Comparison of ENCODE assay signal across 1 cellular context in the genomic region with DNA sequence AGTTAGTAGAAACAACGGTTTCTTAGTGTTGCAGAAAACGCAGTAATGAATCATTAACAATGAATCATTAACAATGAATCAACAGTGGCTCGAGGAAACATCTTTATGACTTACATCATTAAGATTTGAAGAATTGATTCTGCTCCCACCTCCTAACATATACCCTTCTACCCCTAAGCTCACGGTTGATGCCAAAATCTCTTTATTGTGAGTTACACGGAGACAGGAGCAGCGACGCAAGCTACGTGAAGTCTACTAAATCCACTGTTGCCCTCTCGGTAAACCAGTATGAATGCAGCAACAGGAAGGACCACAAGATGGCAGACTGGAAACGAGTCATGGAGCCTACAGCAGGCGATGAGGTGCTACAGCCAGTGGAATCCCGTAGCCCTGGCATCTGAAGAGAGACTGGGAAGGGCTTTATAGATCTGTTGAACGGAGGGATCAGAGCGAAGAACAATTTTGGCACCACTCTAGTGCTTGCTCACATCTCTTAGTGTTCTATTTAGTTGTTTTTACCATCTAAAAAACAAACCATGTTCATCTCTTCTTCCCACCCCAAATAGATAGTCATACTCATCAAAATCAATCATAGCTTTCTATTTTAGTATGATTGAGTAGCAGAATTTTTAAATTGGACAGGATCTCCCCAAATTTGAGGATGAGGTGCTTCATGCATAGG.
TF ChIP-seq lines count a peak whose summit lies in the region.

No MANE protein-coding gene starts in this region.

TF ChIP-seq in K562, 482 proteins besides CTCF, POLR2A, EP300 and RAD21 (continued from another document and continues in another):
- TF ChIP-seq, protein P1, sequence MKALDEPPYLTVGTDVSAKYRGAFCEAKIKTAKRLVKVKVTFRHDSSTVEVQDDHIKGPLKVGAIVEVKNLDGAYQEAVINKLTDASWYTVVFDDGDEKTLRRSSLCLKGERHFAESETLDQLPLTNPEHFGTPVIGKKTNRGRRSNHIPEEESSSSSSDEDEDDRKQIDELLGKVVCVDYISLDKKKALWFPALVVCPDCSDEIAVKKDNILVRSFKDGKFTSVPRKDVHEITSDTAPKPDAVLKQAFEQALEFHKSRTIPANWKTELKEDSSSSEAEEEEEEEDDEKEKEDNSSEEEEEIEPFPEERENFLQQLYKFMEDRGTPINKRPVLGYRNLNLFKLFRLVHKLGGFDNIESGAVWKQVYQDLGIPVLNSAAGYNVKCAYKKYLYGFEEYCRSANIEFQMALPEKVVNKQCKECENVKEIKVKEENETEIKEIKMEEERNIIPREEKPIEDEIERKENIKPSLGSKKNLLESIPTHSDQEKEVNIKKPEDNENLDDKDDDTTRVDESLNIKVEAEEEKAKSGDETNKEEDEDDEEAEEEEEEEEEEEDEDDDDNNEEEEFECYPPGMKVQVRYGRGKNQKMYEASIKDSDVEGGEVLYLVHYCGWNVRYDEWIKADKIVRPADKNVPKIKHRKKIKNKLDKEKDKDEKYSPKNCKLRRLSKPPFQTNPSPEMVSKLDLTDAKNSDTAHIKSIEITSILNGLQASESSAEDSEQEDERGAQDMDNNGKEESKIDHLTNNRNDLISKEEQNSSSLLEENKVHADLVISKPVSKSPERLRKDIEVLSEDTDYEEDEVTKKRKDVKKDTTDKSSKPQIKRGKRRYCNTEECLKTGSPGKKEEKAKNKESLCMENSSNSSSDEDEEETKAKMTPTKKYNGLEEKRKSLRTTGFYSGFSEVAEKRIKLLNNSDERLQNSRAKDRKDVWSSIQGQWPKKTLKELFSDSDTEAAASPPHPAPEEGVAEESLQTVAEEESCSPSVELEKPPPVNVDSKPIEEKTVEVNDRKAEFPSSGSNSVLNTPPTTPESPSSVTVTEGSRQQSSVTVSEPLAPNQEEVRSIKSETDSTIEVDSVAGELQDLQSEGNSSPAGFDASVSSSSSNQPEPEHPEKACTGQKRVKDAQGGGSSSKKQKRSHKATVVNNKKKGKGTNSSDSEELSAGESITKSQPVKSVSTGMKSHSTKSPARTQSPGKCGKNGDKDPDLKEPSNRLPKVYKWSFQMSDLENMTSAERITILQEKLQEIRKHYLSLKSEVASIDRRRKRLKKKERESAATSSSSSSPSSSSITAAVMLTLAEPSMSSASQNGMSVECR (CRISPR knock-in tag; IDR thresholded peaks at IDR 0.05): 0 out of 2 replicates have a peak, but pooled peaks have one; percentile 20
- TF ChIP-seq ZNF592 (IDR thresholded peaks at IDR 0.05) (no peak), ZNF511 (CRISPR knock-in tag; IDR thresholded peaks at IDR 0.05) (no peak), RCOR1 (IDR thresholded peaks at IDR 0.05; ENCODE audit: borderline replicate concordance in 1 of 2, low read depth in 2 of 2, low read length in 2 of 2) (no peak), DNMT1 (IDR thresholded peaks at IDR 0.05) (no peak), ZNF639 (CRISPR knock-in tag; conservative IDR thresholded peaks at IDR 0.05 in 1 of 2, IDR thresholded peaks at IDR 0.05 in 1 of 2) (no peak), MCM3 (IDR thresholded peaks at IDR 0.05) (no peak), PTRF (tag; IDR thresholded peaks at IDR 0.05) (no peak), NR1H2 (CRISPR knock-in tag; IDR thresholded peaks at IDR 0.05) (no peak), NELFE (IDR thresholded peaks at IDR 0.05; ENCODE audit: insufficient read depth, insufficient read length) (no peak), ZNF431 (CRISPR knock-in tag; IDR thresholded peaks at IDR 0.05) (no peak), PHF20 (IDR thresholded peaks at IDR 0.05; ENCODE audit: partially characterized antibody) (no peak), KLF10 (CRISPR knock-in tag; IDR thresholded peaks at IDR 0.05) (no peak), GTF2A2 (tag; IDR thresholded peaks at IDR 0.05) (no peak), ILK (tag; IDR thresholded peaks at IDR 0.05; ENCODE audit: borderline replicate concordance, low read depth) (no peak), EZH2 (IDR thresholded peaks at IDR 0.05; ENCODE audit: borderline replicate concordance, low read depth, low read length) (no peak), ZNF695 (CRISPR knock-in tag; IDR thresholded peaks at IDR 0.05) (no peak), TCF3 (CRISPR knock-in tag; IDR thresholded peaks at IDR 0.05) (peak; percentile 24; the same call in 1 of the 2 replicates)
- TF ChIP-seq, protein P2, sequence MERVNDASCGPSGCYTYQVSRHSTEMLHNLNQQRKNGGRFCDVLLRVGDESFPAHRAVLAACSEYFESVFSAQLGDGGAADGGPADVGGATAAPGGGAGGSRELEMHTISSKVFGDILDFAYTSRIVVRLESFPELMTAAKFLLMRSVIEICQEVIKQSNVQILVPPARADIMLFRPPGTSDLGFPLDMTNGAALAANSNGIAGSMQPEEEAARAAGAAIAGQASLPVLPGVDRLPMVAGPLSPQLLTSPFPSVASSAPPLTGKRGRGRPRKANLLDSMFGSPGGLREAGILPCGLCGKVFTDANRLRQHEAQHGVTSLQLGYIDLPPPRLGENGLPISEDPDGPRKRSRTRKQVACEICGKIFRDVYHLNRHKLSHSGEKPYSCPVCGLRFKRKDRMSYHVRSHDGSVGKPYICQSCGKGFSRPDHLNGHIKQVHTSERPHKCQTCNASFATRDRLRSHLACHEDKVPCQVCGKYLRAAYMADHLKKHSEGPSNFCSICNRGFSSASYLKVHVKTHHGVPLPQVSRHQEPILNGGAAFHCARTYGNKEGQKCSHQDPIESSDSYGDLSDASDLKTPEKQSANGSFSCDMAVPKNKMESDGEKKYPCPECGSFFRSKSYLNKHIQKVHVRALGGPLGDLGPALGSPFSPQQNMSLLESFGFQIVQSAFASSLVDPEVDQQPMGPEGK (CRISPR knock-in tag; IDR thresholded peaks at IDR 0.05; ENCODE audit: borderline replicate concordance): no peak
- TF ChIP-seq, protein P3, sequence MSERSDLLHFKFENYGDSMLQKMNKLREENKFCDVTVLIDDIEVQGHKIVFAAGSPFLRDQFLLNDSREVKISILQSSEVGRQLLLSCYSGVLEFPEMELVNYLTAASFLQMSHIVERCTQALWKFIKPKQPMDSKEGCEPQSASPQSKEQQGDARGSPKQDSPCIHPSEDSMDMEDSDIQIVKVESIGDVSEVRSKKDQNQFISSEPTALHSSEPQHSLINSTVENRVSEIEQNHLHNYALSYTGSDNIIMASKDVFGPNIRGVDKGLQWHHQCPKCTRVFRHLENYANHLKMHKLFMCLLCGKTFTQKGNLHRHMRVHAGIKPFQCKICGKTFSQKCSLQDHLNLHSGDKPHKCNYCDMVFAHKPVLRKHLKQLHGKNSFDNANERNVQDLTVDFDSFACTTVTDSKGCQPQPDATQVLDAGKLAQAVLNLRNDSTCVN (CRISPR knock-in tag; IDR thresholded peaks at IDR 0.05): no peak
- TF ChIP-seq, protein P4, sequence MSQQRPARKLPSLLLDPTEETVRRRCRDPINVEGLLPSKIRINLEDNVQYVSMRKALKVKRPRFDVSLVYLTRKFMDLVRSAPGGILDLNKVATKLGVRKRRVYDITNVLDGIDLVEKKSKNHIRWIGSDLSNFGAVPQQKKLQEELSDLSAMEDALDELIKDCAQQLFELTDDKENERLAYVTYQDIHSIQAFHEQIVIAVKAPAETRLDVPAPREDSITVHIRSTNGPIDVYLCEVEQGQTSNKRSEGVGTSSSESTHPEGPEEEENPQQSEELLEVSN (IDR thresholded peaks at IDR 0.05; ENCODE audit: borderline replicate concordance in 1 of 2, extremely low read depth in 1 of 2, insufficient read depth in 1 of 2, insufficient read length in 1 of 2, low read depth in 1 of 2, low read length in 1 of 2, poor library complexity in 1 of 2, severe bottlenecking in 1 of 2): no peak
- TF ChIP-seq, protein P5, sequence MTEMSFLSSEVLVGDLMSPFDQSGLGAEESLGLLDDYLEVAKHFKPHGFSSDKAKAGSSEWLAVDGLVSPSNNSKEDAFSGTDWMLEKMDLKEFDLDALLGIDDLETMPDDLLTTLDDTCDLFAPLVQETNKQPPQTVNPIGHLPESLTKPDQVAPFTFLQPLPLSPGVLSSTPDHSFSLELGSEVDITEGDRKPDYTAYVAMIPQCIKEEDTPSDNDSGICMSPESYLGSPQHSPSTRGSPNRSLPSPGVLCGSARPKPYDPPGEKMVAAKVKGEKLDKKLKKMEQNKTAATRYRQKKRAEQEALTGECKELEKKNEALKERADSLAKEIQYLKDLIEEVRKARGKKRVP (CRISPR knock-in tag; IDR thresholded peaks at IDR 0.05): no peak
- TF ChIP-seq, protein P6, sequence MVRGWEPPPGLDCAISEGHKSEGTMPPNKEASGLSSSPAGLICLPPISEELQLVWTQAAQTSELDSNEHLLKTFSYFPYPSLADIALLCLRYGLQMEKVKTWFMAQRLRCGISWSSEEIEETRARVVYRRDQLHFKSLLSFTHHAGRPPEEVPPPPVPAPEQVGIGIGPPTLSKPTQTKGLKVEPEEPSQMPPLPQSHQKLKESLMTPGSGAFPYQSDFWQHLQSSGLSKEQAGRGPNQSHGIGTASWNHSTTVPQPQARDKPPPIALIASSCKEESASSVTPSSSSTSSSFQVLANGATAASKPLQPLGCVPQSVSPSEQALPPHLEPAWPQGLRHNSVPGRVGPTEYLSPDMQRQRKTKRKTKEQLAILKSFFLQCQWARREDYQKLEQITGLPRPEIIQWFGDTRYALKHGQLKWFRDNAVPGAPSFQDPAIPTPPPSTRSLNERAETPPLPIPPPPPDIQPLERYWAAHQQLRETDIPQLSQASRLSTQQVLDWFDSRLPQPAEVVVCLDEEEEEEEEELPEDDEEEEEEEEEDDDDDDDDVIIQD (CRISPR knock-in tag; IDR thresholded peaks at IDR 0.05): no peak
- TF ChIP-seq, protein P7, sequence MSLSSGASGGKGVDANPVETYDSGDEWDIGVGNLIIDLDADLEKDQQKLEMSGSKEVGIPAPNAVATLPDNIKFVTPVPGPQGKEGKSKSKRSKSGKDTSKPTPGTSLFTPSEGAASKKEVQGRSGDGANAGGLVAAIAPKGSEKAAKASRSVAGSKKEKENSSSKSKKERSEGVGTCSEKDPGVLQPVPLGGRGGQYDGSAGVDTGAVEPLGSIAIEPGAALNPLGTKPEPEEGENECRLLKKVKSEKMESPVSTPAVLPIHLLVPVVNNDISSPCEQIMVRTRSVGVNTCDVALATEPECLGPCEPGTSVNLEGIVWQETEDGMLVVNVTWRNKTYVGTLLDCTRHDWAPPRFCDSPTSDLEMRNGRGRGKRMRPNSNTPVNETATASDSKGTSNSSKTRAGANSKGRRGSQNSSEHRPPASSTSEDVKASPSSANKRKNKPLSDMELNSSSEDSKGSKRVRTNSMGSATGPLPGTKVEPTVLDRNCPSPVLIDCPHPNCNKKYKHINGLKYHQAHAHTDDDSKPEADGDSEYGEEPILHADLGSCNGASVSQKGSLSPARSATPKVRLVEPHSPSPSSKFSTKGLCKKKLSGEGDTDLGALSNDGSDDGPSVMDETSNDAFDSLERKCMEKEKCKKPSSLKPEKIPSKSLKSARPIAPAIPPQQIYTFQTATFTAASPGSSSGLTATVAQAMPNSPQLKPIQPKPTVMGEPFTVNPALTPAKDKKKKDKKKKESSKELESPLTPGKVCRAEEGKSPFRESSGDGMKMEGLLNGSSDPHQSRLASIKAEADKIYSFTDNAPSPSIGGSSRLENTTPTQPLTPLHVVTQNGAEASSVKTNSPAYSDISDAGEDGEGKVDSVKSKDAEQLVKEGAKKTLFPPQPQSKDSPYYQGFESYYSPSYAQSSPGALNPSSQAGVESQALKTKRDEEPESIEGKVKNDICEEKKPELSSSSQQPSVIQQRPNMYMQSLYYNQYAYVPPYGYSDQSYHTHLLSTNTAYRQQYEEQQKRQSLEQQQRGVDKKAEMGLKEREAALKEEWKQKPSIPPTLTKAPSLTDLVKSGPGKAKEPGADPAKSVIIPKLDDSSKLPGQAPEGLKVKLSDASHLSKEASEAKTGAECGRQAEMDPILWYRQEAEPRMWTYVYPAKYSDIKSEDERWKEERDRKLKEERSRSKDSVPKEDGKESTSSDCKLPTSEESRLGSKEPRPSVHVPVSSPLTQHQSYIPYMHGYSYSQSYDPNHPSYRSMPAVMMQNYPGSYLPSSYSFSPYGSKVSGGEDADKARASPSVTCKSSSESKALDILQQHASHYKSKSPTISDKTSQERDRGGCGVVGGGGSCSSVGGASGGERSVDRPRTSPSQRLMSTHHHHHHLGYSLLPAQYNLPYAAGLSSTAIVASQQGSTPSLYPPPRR (CRISPR knock-in tag; IDR thresholded peaks at IDR 0.05; ENCODE audit: borderline replicate concordance): no peak
